ENCODE assay signal across 10 cellular contexts in genomic region chr10:96614515-96614914, GRCh38. TPM values are rescaled to one million over a fixed set of nuclear protein-coding genes. Genes with fewer than 3 reads are reported as not detected.
DNase-seq lines count a peak whose midpoint lies in the region; ATAC-seq lines count a peak whose summit lies in the region.
"Had no signal": no experiment of that assay in that cellular context is flagged by ENCODE, and none has a peak within 500 bp of the region (broad histone marks: within the 10 kb centered on the region; RNA-seq: fewer than 3 reads in every experiment).

No MANE protein-coding gene starts in this region.

- H3K27ac Mint-ChIP-seq in activated naive CD4-positive, alpha-beta T cell treated with anti-CD3 and anti-CD28 coated beads for 36 hours: no peak overlapping the region
- no peak overlapping the region for H3K27ac Mint-ChIP-seq in activated naive CD4-positive, alpha-beta T cell treated with anti-CD3 and anti-CD28 coated beads, Interleukin-2, amount 10 ng/mL, durations not matched to agents 7 days and 5 days
- peak overlapping the region; percentile 72 for H3K27ac Mint-ChIP-seq in stimulated activated naive B cell treated with anti-CD40 and anti-IgM and Interleukin-4, amounts not matched to agents 10 μg/mL and 1 μg/mL and 100 μg/mL, for 72 hours

- no peak for ATAC-seq in stimulated activated naive B cell treated with anti-CD40 and anti-IgM and Interleukin-4, amounts not matched to agents 10 μg/mL and 1 μg/mL and 100 μg/mL, for 72 hours (replicated peaks)
- no peak for ATAC-seq in HG02571 (IDR thresholded peaks at IDR 0.05; ENCODE audit: unreplicated experiment)

- no peaks in the 10 kb centered on the region for H3K27me3 Mint-ChIP-seq in activated naive CD4-positive, alpha-beta T cell treated with anti-CD3 and anti-CD28 coated beads for 36 hours (ENCODE audit: low read depth)
- H3K27me3 Mint-ChIP-seq in activated naive CD4-positive, alpha-beta T cell treated with anti-CD3 and anti-CD28 coated beads, Interleukin-2, amount 10 ng/mL, durations not matched to agents 7 days and 5 days: peaks cover 4% of the 10 kb centered on the region
- H3K27me3 Mint-ChIP-seq in stimulated activated naive B cell treated with anti-CD40 and anti-IgM and Interleukin-4, amounts not matched to agents 10 μg/mL and 1 μg/mL and 100 μg/mL, for 72 hours: no peaks in the 10 kb centered on the region
- H3K27me3 Mint-ChIP-seq: CD8-positive, alpha-beta memory T cell had no signal

- H3K36me3 Mint-ChIP-seq in activated naive CD4-positive, alpha-beta T cell treated with anti-CD3 and anti-CD28 coated beads for 36 hours (ENCODE audit: low read depth): no peaks in the 10 kb centered on the region
- no peaks in the 10 kb centered on the region for H3K36me3 Mint-ChIP-seq in activated naive CD4-positive, alpha-beta T cell treated with anti-CD3 and anti-CD28 coated beads, Interleukin-2, amount 10 ng/mL, durations not matched to agents 7 days and 5 days
- H3K36me3 Mint-ChIP-seq in stimulated activated naive B cell treated with anti-CD40 and anti-IgM and Interleukin-4, amounts not matched to agents 10 μg/mL and 1 μg/mL and 100 μg/mL, for 72 hours: peaks cover 53 to 70% of the 10 kb centered on the region in 2 donors

- no peaks in the 10 kb centered on the region for H3K9me3 Mint-ChIP-seq in activated naive CD4-positive, alpha-beta T cell treated with anti-CD3 and anti-CD28 coated beads for 36 hours
- H3K9me3 Mint-ChIP-seq in activated naive CD4-positive, alpha-beta T cell treated with anti-CD3 and anti-CD28 coated beads, Interleukin-2, amount 10 ng/mL, durations not matched to agents 7 days and 5 days: no peaks in the 10 kb centered on the region
- H3K9me3 Mint-ChIP-seq in stimulated activated naive B cell treated with anti-CD40 and anti-IgM and Interleukin-4, amounts not matched to agents 10 μg/mL and 1 μg/mL and 100 μg/mL, for 72 hours: no peaks in the 10 kb centered on the region
- H3K9me3 Mint-ChIP-seq: CD8-positive, alpha-beta memory T cell had no signal

- no peak overlapping the region for H3K4me3 Mint-ChIP-seq in activated naive CD4-positive, alpha-beta T cell treated with anti-CD3 and anti-CD28 coated beads for 36 hours
- H3K4me3 Mint-ChIP-seq in activated naive CD4-positive, alpha-beta T cell treated with anti-CD3 and anti-CD28 coated beads, Interleukin-2, amount 10 ng/mL, durations not matched to agents 7 days and 5 days: no peak overlapping the region
- no peak overlapping the region for H3K4me3 Mint-ChIP-seq in stimulated activated naive B cell treated with anti-CD40 and anti-IgM and Interleukin-4, amounts not matched to agents 10 μg/mL and 1 μg/mL and 100 μg/mL, for 72 hours
- H3K4me3 Mint-ChIP-seq: CD8-positive, alpha-beta memory T cell had no signal

- H3K4me1 Mint-ChIP-seq in activated naive CD4-positive, alpha-beta T cell treated with anti-CD3 and anti-CD28 coated beads for 36 hours (ENCODE audit: low read depth): peaks cover 2% of the 10 kb centered on the region
- H3K4me1 Mint-ChIP-seq in activated naive CD4-positive, alpha-beta T cell treated with anti-CD3 and anti-CD28 coated beads, Interleukin-2, amount 10 ng/mL, durations not matched to agents 7 days and 5 days: peaks cover 13% of the 10 kb centered on the region
- peaks cover 7% of the 10 kb centered on the region in 2 donors for H3K4me1 Mint-ChIP-seq in stimulated activated naive B cell treated with anti-CD40 and anti-IgM and Interleukin-4, amounts not matched to agents 10 μg/mL and 1 μg/mL and 100 μg/mL, for 72 hours

- DNase-seq in activated naive CD4-positive, alpha-beta T cell treated with anti-CD3 and anti-CD28 coated beads for 36 hours: peak; percentile 8
- DNase-seq in activated naive CD4-positive, alpha-beta T cell treated with anti-CD3 and anti-CD28 coated beads, Interleukin-2, amount 10 ng/mL, durations not matched to agents 7 days and 5 days: no peak
- DNase-seq in NCI-H69 (lab: John Stamatoyannopoulos, UW) (peak; percentile 95), epithelial cell of prostate (ENCODE audit: low read depth, low spot score) (peak; percentile 70), NCI-H2081 treated with DMSO at 0.1 percent for 48 hours (lab: John Stamatoyannopoulos, UW) (no peak), HuH-7.5 (ENCODE audit: low spot score) (no peak)
- DNase-seq in stimulated activated naive B cell treated with anti-CD40 and anti-IgM and Interleukin-4, amounts not matched to agents 10 μg/mL and 1 μg/mL and 100 μg/mL, for 72 hours: no peak
- DNase-seq: aorta; CD8-positive, alpha-beta memory T cell had no signal

- H3K27ac ChIP-seq in epithelial cell of prostate: no peak overlapping the region

- CTCF ChIA-PET in activated naive CD4-positive, alpha-beta T cell treated with anti-CD3 and anti-CD28 coated beads for 36 hours (lab: Charles Lee): no interaction called here
- CTCF ChIA-PET in activated naive CD4-positive, alpha-beta T cell treated with anti-CD3 and anti-CD28 coated beads, Interleukin-2, amount 10 ng/mL, durations not matched to agents 7 days and 5 days (lab: Charles Lee): no interaction called here

- intact Hi-C loops in activated naive CD4-positive, alpha-beta T cell treated with anti-CD3 and anti-CD28 coated beads for 36 hours (cut with micrococcal nuclease): no loop called here

RNA-seq across cellular contexts. Expression of gene TM9SF3, which starts 27.7 kb away (rescaled TPM):
- total RNA-seq in activated naive CD4-positive, alpha-beta T cell treated with anti-CD3 and anti-CD28 coated beads for 36 hours: 10 to 100 TPM; 39.6 to 41.0 TPM

Comparison
In these comparisons a context has a peak if more than half of its experiments do, and no peak if none do; other contexts are left out.
1. DNase-seq: peak in activated naive CD4-positive, alpha-beta T cell treated with anti-CD3 and anti-CD28 coated beads for 36 hours (single experiment), NCI-H69 (single experiment) and epithelial cell of prostate (single experiment); none in activated naive CD4-positive, alpha-beta T cell treated with anti-CD3 and anti-CD28 coated beads, Interleukin-2, amount 10 ng/mL, durations not matched to agents 7 days and 5 days (single experiment), stimulated activated naive B cell treated with anti-CD40 and anti-IgM and Interleukin-4, amounts not matched to agents 10 μg/mL and 1 μg/mL and 100 μg/mL, for 72 hours (single experiment), NCI-H2081 treated with DMSO at 0.1 percent for 48 hours (single experiment) and HuH-7.5 (single experiment).